ENCODE assay signal across 22 cellular contexts in the genomic region with DNA sequence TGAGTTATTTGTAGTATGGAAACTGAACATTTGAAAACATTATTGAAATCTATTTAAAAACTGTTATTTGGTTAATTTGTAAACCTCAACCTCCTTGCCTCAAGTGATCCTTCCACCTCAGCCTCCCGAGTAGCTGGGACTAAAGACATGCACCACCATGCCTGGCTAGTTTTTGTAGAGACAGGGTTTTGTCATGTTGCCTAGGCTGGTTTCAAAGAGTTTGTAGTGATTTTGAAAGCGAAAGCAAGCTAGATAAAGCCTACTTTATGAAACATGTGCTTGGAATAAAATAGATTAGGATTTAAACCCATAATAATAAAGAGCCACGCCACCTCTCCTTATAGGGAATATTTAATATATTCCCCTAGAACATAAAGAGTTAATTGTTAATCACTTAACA. TPM values are rescaled to one million over a fixed set of nuclear protein-coding genes. Genes with fewer than 3 reads are reported as not detected.
DNase-seq lines count a peak whose midpoint lies in the region; ATAC-seq and TF ChIP-seq lines count a peak whose summit lies in the region.
"Had no signal": no experiment of that assay in that cellular context is flagged by ENCODE, and none has a peak within 500 bp of the region (broad histone marks: within the 10 kb centered on the region; RNA-seq: fewer than 3 reads in every experiment).

No MANE protein-coding gene starts in this region.

- H3K9ac ChIP-seq in MM.1S (ENCODE audit: low read length): no peak overlapping the region
- peak overlapping the region; percentile 7 for H3K9ac ChIP-seq in mesenchymal stem cell (ENCODE audit: low read length)
- H3K9ac ChIP-seq: BLaER1 had no signal

- H2AFZ ChIP-seq in MM.1S (ENCODE audit: low read length): no peak overlapping the region
- H2AFZ ChIP-seq in mesenchymal stem cell (ENCODE audit: low read depth, low read length): no peak overlapping the region

- no peak overlapping the region for H3K18ac ChIP-seq in mesenchymal stem cell (ENCODE audit: low read depth in 1 of 2, low read length in 2 of 2)

- H3F3A ChIP-seq in MM.1S (ENCODE audit: insufficient read depth, low read length): no peaks in the 10 kb centered on the region

- H3K79me1 ChIP-seq in mesenchymal stem cell (replicated peaks; ENCODE audit: low read length, poor library complexity, severe bottlenecking): peaks cover 7% of the 10 kb centered on the region

- ATAC-seq in GM18861 (IDR thresholded peaks at IDR 0.05; ENCODE audit: unreplicated experiment) (peak; percentile 38), HG02610 (IDR thresholded peaks at IDR 0.05; ENCODE audit: unreplicated experiment) (peak; percentile 52), GM21515 (IDR thresholded peaks at IDR 0.05; ENCODE audit: unreplicated experiment) (no peak)
- no peak for ATAC-seq in activated CD8-positive, alpha-beta memory T cell treated with anti-CD3 and anti-CD28 coated beads, Interleukin-2, amount 10 ng/mL, durations not matched to agents 7 days and 5 days
- ATAC-seq: K562, sciatic nerve had no signal

- no peak overlapping the region for H3K27ac Mint-ChIP-seq in activated CD8-positive, alpha-beta memory T cell treated with anti-CD3 and anti-CD28 coated beads, Interleukin-2, amount 10 ng/mL, durations not matched to agents 7 days and 5 days
- H3K27ac Mint-ChIP-seq: activated naive CD4-positive, alpha-beta T cell treated with anti-CD3 and anti-CD28 coated beads for 36 hours had no signal

- H3K9me3 Mint-ChIP-seq in activated CD8-positive, alpha-beta memory T cell treated with anti-CD3 and anti-CD28 coated beads, Interleukin-2, amount 10 ng/mL, durations not matched to agents 7 days and 5 days (ENCODE audit: low read depth): no peaks in the 10 kb centered on the region
- H3K9me3 Mint-ChIP-seq: activated naive CD4-positive, alpha-beta T cell treated with anti-CD3 and anti-CD28 coated beads for 36 hours had no signal

- H3K36me3 Mint-ChIP-seq in activated CD8-positive, alpha-beta memory T cell treated with anti-CD3 and anti-CD28 coated beads, Interleukin-2, amount 10 ng/mL, durations not matched to agents 7 days and 5 days: no peaks in the 10 kb centered on the region

- H3K27me3 ChIP-seq in MM.1S (replicated peaks; ENCODE audit: insufficient read depth, low read length): no peaks in the 10 kb centered on the region
- no peaks in the 10 kb centered on the region for H3K27me3 ChIP-seq in mesenchymal stem cell (ENCODE audit: control insufficient read depth in 1 of 2, insufficient read depth in 1 of 2, low read length in 2 of 2)
- H3K27me3 ChIP-seq: BLaER1, testis had no signal

- no peak overlapping the region for H2AK5ac ChIP-seq in mesenchymal stem cell (ENCODE audit: low read length, severe bottlenecking)

- H3K4me1 Mint-ChIP-seq in activated CD8-positive, alpha-beta memory T cell treated with anti-CD3 and anti-CD28 coated beads, Interleukin-2, amount 10 ng/mL, durations not matched to agents 7 days and 5 days: peaks cover 5% of the 10 kb centered on the region

- no peaks in the 10 kb centered on the region for H3K79me2 ChIP-seq in MM.1S (ENCODE audit: low read length)

- H3K4me3 ChIP-seq in MM.1S (ENCODE audit: low read length) (no peak overlapping the region), mesenchymal stem cell (ENCODE audit: insufficient read depth in 1 of 2, low read depth in 1 of 2, low read length in 2 of 2) (no peak overlapping the region)
- H3K4me3 ChIP-seq: BLaER1, coronary artery, K562, testis had no signal

- H3K9me3 ChIP-seq in MM.1S (replicated peaks; ENCODE audit: insufficient read depth, low read length) (no peaks in the 10 kb centered on the region), mesenchymal stem cell (ENCODE audit: control insufficient read depth, low read length) (no peaks in the 10 kb centered on the region)
- H3K9me3 ChIP-seq: BLaER1, testis had no signal

- H3K4me1 ChIP-seq in MM.1S (ENCODE audit: low read length) (no peaks in the 10 kb centered on the region), mesenchymal stem cell (ENCODE audit: control insufficient read depth, insufficient read depth, low read depth, low read length) (peaks cover 6% of the 10 kb centered on the region)
- H3K4me1 ChIP-seq: BLaER1, testis had no signal

- H2BK15ac ChIP-seq in mesenchymal stem cell (ENCODE audit: low read depth, poor library complexity, severe bottlenecking): no peak overlapping the region

- H3K4me3 Mint-ChIP-seq in activated CD8-positive, alpha-beta memory T cell treated with anti-CD3 and anti-CD28 coated beads, Interleukin-2, amount 10 ng/mL, durations not matched to agents 7 days and 5 days: no peak overlapping the region
- H3K4me3 Mint-ChIP-seq: activated naive CD4-positive, alpha-beta T cell treated with anti-CD3 and anti-CD28 coated beads for 36 hours had no signal

- no peak overlapping the region for H3K23ac ChIP-seq in mesenchymal stem cell (ENCODE audit: low read length in 2 of 2)

- no peak for TF ChIP-seq CTCF in MM.1S (IDR thresholded peaks at IDR 0.05; ENCODE audit: low read length)

- peak overlapping the region in 1 of 2 experiments; percentile 16 for H3K4ac ChIP-seq in mesenchymal stem cell (ENCODE audit: low read depth in 1 of 2, low read length in 2 of 2)

- H2BK12ac ChIP-seq in mesenchymal stem cell (ENCODE audit: low read length in 2 of 2): no peak overlapping the region

- H3K14ac ChIP-seq in mesenchymal stem cell (ENCODE audit: low read length in 2 of 2): no peak overlapping the region

- no peak overlapping the region for H2BK120ac ChIP-seq in mesenchymal stem cell (ENCODE audit: low read depth, low read length)

- H3K27ac ChIP-seq in MM.1S (ENCODE audit: low read length) (no peak overlapping the region), mesenchymal stem cell (ENCODE audit: low read length, poor library complexity, severe bottlenecking) (no peak overlapping the region)
- H3K27ac ChIP-seq: BLaER1, coronary artery, HL-60, testis had no signal

- peak; percentile 31 for DNase-seq in MM.1S
- no peak for DNase-seq in mesenchymal stem cell
- DNase-seq in GF-D8 (lab: John Stamatoyannopoulos, UW): no peak
- no peak for DNase-seq in hypothalamus (lab: John Stamatoyannopoulos, UW)
- DNase-seq in activated CD8-positive, alpha-beta memory T cell treated with anti-CD3 and anti-CD28 coated beads, Interleukin-2, amount 10 ng/mL, durations not matched to agents 7 days and 5 days: no peak
- DNase-seq: activated CD4-positive, alpha-beta T cell treated with anti-CD3 and anti-CD28 coated beads for 1 hour; activated CD8-positive, alpha-beta memory T cell treated with anti-CD3 and anti-CD28 coated beads, Interleukin-2, amount 50 U/mL, for 4 hours; activated naive CD4-positive, alpha-beta T cell treated with anti-CD3 and anti-CD28 coated beads for 36 hours; NCI-H1092; NCI-H2171 treated with DMSO at 0.1 percent for 48 hours; SHP77; stimulated activated CD4-positive, alpha-beta T cell treated with anti-CD3 and anti-CD28 coated beads, Interleukin-4, amount 100 ng/mL, for 24 hours; testis had no signal

- peaks cover 43% of the 10 kb centered on the region for H3K27me3 Mint-ChIP-seq in activated CD8-positive, alpha-beta memory T cell treated with anti-CD3 and anti-CD28 coated beads, Interleukin-2, amount 10 ng/mL, durations not matched to agents 7 days and 5 days

- CTCF ChIA-PET in activated CD8-positive, alpha-beta memory T cell treated with anti-CD3 and anti-CD28 coated beads, Interleukin-2, amount 10 ng/mL, durations not matched to agents 7 days and 5 days (lab: Charles Lee): interaction anchor here (0.8 kb wide), 1 partner anchor 115 kb away, joined by 3 read pairs; no protein-coding TSS in a partner anchor

- H3K36me3 ChIP-seq in MM.1S (replicated peaks; ENCODE audit: insufficient read depth, low read length): no peaks in the 10 kb centered on the region
- no peaks in the 10 kb centered on the region for H3K36me3 ChIP-seq in mesenchymal stem cell (ENCODE audit: control insufficient read depth in 1 of 2, insufficient read depth in 2 of 2, low read depth in 1 of 2, low read length in 2 of 2)
- H3K36me3 ChIP-seq: BLaER1 had no signal

- H2BK5ac ChIP-seq in mesenchymal stem cell (ENCODE audit: low read depth, low read length, poor library complexity, severe bottlenecking): no peak overlapping the region

- H3K4me2 ChIP-seq in MM.1S (ENCODE audit: low read depth, low read length): peak overlapping the region; percentile 10; the same call in 1 of the 2 replicates
- no peak overlapping the region for H3K4me2 ChIP-seq in mesenchymal stem cell (ENCODE audit: low read length, poor library complexity, severe bottlenecking)
- H3K4me2 ChIP-seq: BLaER1 had no signal

- H4K20me1 ChIP-seq in MM.1S (ENCODE audit: insufficient read depth, low read length): no peaks in the 10 kb centered on the region
- H4K20me1 ChIP-seq: BLaER1 had no signal

- H4K8ac ChIP-seq in mesenchymal stem cell (ENCODE audit: low read length): no peak overlapping the region

- 90% methylated on average over 1 of the region's 3 CpGs for WGBS in mesenchymal stem cell

- no peaks in the 10 kb centered on the region for H3K9me2 ChIP-seq in MM.1S (replicated peaks; ENCODE audit: insufficient read depth, low read length)

- no peak overlapping the region for H4K91ac ChIP-seq in mesenchymal stem cell (ENCODE audit: low read length)

RNA-seq across cellular contexts. Expression of a gene that starts 23.5 kb away (rescaled TPM):
- polyA plus RNA-seq in mesenchymal stem cell (2013, experiment 1 of 2): 22.2 TPM
- polyA plus RNA-seq in mesenchymal stem cell (2013, experiment 2 of 2): 23.1 TPM
- total RNA-seq in activated CD8-positive, alpha-beta memory T cell treated with anti-CD3 and anti-CD28 coated beads, Interleukin-2, amount 10 ng/mL, durations not matched to agents 7 days and 5 days: not detected
- total RNA-seq: K562; T-helper 2 cell treated with Interferon-gamma antibody and Interleukin-4, amounts not matched to agents 100 ng/mL and 5 ng/mL, for 36 hours had no signal
- polyA plus RNA-seq: K562 had no signal

Comparison
In these comparisons a context has a peak if more than half of its experiments do, and no peak if none do; other contexts are left out.
1. ATAC-seq: peak in GM18861 (single experiment) and HG02610 (single experiment); none in GM21515 (single experiment) and activated CD8-positive, alpha-beta memory T cell treated with anti-CD3 and anti-CD28 coated beads, Interleukin-2, amount 10 ng/mL, durations not matched to agents 7 days and 5 days (single experiment).